ENCODE assay signal across 23 cellular contexts in the genomic region with DNA sequence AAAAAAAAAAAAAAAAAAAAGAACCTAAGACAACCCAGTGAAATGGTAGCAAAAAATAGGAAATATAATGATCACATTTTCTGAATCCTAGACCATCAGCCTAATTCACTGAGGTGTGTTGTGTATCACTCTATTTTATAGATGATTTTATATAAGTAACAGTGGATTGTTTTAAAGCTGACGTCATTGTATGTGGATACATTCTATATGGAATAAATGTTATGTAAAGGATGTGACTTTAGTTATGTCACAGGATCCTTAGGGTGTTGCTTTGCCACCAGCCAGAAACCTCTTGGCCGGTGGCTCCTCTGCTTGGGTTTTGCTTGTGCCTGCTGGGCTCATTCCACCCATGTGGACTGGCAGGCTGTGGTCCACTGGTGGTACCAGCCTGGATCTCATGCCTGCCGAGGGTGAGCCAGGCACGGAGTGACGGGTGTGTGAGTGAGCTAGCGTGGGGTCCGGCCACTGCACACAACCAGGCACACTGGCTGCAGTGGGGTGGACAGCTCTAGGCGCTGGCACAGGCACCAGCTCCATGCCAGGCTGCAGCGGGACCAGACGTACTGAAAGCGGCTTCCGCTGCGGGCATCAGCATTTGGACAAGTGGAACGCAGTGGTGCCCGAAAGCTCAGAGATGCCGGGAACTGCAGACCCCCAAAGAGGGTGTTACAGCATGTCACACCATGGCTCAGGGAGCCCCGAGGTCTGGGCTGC. TPM values are rescaled to one million over a fixed set of nuclear protein-coding genes. Genes with fewer than 3 reads are reported as not detected.
DNase-seq lines count a peak whose midpoint lies in the region; ATAC-seq, FAIRE-seq and TF ChIP-seq lines count a peak whose summit lies in the region.
"Had no signal": no experiment of that assay in that cellular context is flagged by ENCODE, and none has a peak within 500 bp of the region (broad histone marks: within the 10 kb centered on the region; RNA-seq: fewer than 3 reads in every experiment).

No MANE protein-coding gene starts in this region.

- CTCF ChIA-PET in Panc1 (lab: Charles Lee) (interaction anchor here (0.6 to 0.8 kb wide), 3 partner anchors 85 to 384 kb away, joined by 3 to 5 read pairs (median 3); a partner anchor contains a TSS), H1 (lab: Charles Lee; ENCODE audit: partially characterized antibody) (interaction anchor here (0.6 to 1.5 kb wide), 3 partner anchors 14 to 205 kb away, joined by 3 to 7 read pairs (median 4); no protein-coding TSS in a partner anchor), T-cell (lab: Charles Lee) (no interaction called here)

- H2BK15ac ChIP-seq in H1 (ENCODE audit: low read length) (no peak overlapping the region), neuronal stem cell (ENCODE audit: low read length) (no peak overlapping the region)

- H3K23ac ChIP-seq in H1 (ENCODE audit: insufficient read length) (no peak overlapping the region), neuronal stem cell (ENCODE audit: low read depth, low read length, poor library complexity) (peak overlapping the region; percentile 89)

- no peak for FAIRE-seq in H1 (lab: Jason Lieb, UNC)
- FAIRE-seq: A204.1, GM12878 had no signal

- no peaks in the 10 kb centered on the region for H3K79me2 ChIP-seq in H1 (ENCODE audit: control insufficient read depth in 1 of 2, insufficient read depth in 2 of 2, low read length in 2 of 2)

- H3K4ac ChIP-seq in H1 (replicated peaks; ENCODE audit: insufficient read length, low read depth, low read length) (no peak overlapping the region), neuronal stem cell (ENCODE audit: low read length) (no peak overlapping the region)

- H3K27me3 ChIP-seq in cardiac muscle cell (no peaks in the 10 kb centered on the region), left ventricle myocardium inferior (ENCODE audit: low read depth) (no peaks in the 10 kb centered on the region), Panc1 (ENCODE audit: control insufficient read depth, insufficient read depth, low read length) (no peaks in the 10 kb centered on the region), H1 (replicated peaks in 1 of 4; ENCODE audit: control insufficient read depth in 3 of 4, extremely low read depth in 1 of 4, insufficient read depth in 3 of 4, low read length in 3 of 4) (no peaks in the 10 kb centered on the region), neuronal stem cell (ENCODE audit: control insufficient read depth in 3 of 3, insufficient read depth in 3 of 3, low read depth in 1 of 3, low read length in 3 of 3) (no peaks in the 10 kb centered on the region)
- H3K27me3 ChIP-seq: BLaER1 had no signal

- H3K4me3 ChIP-seq in cardiac muscle cell: no peak overlapping the region
- H3K4me3 ChIP-seq in left ventricle myocardium inferior: no peak overlapping the region
- no peak overlapping the region for H3K4me3 ChIP-seq in Panc1 (ENCODE audit: low read depth in 2 of 2, low read length in 2 of 2)
- no peak overlapping the region for H3K4me3 ChIP-seq in H1 (ENCODE audit: extremely low read depth in 1 of 4, insufficient read depth in 2 of 4, low read depth in 3 of 4, low read length in 4 of 4)
- H3K4me3 ChIP-seq in neuronal stem cell (ENCODE audit: low read length in 2 of 2): no peak overlapping the region
- H3K4me3 ChIP-seq: BLaER1, GM12878 had no signal

- peak; percentile 56; the same call in 1 of the 2 replicates for ATAC-seq in Panc1
- ATAC-seq in T-cell (replicated peaks in 1 of 4): no peak
- ATAC-seq: CD8-positive, alpha-beta T cell; GM12878 had no signal

- H3K18ac ChIP-seq in H1 (ENCODE audit: extremely low read depth, low read length) (no peak overlapping the region), neuronal stem cell (ENCODE audit: low read length) (no peak overlapping the region)

- H3K56ac ChIP-seq in H1 (replicated peaks; ENCODE audit: insufficient read length, low read depth, low read length): no peak overlapping the region

- no peak overlapping the region for H2AFZ ChIP-seq in H1 (ENCODE audit: low read length)
- no peak overlapping the region for H2AFZ ChIP-seq in neuronal stem cell (ENCODE audit: low read length)

- H3K79me1 ChIP-seq in H1 (ENCODE audit: low read depth, low read length) (no peaks in the 10 kb centered on the region), neuronal stem cell (ENCODE audit: low read depth, low read length) (peaks cover 3% of the 10 kb centered on the region)

- H4K20me1 ChIP-seq in H1 (replicated peaks in 1 of 2; ENCODE audit: control insufficient read depth in 1 of 2, insufficient read depth in 2 of 2, low read length in 2 of 2): peaks cover 0 to 2% of the 10 kb centered on the region in 2 experiments
- H4K20me1 ChIP-seq: BLaER1 had no signal

- H4K5ac ChIP-seq in H1 (ENCODE audit: insufficient read length, low read depth, low read length): no peak overlapping the region

- no peak overlapping the region for H3K4me3 Mint-ChIP-seq in T-cell
- no peak overlapping the region for H3K4me3 Mint-ChIP-seq in activated T-helper 2 cell treated with anti-CD3 and anti-CD28 coated beads, Interferon-gamma antibody, Interleukin-2, Interleukin-4, amounts not matched to agents 10 μg/mL and 5 μg/mL and 100 μg/mL, durations not matched to agents 14 hours and 24 hours and 36 hours (ENCODE audit: low read depth)
- H3K4me3 Mint-ChIP-seq: B cell; CD4-positive, CD25-positive, alpha-beta regulatory T cell; CD8-positive, alpha-beta T cell had no signal

- no peak for TF ChIP-seq RAD21 in H1 (IDR thresholded peaks at IDR 0.05 in 1 of 2, conservative IDR thresholded peaks at IDR 0.05 in 1 of 2; ENCODE audit: low read depth in 2 of 2, low read length in 2 of 2)

- 0 out of 2 replicates have a peak overlapping the region, but pooled peaks have one; percentile 33 for H2BK12ac ChIP-seq in H1 (ENCODE audit: low read depth, low read length)
- no peak overlapping the region for H2BK12ac ChIP-seq in neuronal stem cell (ENCODE audit: low read length)

- H3K14ac ChIP-seq in H1 (ENCODE audit: insufficient read length): no peak overlapping the region
- H3K14ac ChIP-seq in neuronal stem cell (ENCODE audit: low read length): no peak overlapping the region

- H2BK20ac ChIP-seq in H1 (ENCODE audit: low read length): no peak overlapping the region

- TF ChIP-seq POLR2A in H1 (IDR thresholded peaks at IDR 0.05; ENCODE audit: control extremely low read depth in 1 of 2, low read depth in 2 of 2, low read length in 2 of 2): no peak

- H3K27ac Mint-ChIP-seq in T-cell: no peak overlapping the region
- no peak overlapping the region for H3K27ac Mint-ChIP-seq in activated T-helper 2 cell treated with anti-CD3 and anti-CD28 coated beads, Interferon-gamma antibody, Interleukin-2, Interleukin-4, amounts not matched to agents 10 μg/mL and 5 μg/mL and 100 μg/mL, durations not matched to agents 14 hours and 24 hours and 36 hours
- H3K27ac Mint-ChIP-seq: B cell; CD4-positive, CD25-positive, alpha-beta regulatory T cell; CD8-positive, alpha-beta T cell had no signal

- H3K4me1 ChIP-seq in cardiac muscle cell (ENCODE audit: low read depth) (no peaks in the 10 kb centered on the region), left ventricle myocardium inferior (no peaks in the 10 kb centered on the region), Panc1 (ENCODE audit: control insufficient read depth, insufficient read depth, low read length) (no peaks in the 10 kb centered on the region), H1 (replicated peaks in 1 of 4; ENCODE audit: control insufficient read depth in 3 of 4, insufficient read depth in 4 of 4, low read length in 3 of 4) (no peaks in the 10 kb centered on the region), neuronal stem cell (ENCODE audit: control insufficient read depth in 2 of 2, insufficient read depth in 1 of 2, low read depth in 1 of 2, low read length in 2 of 2) (no peaks in the 10 kb centered on the region)
- H3K4me1 ChIP-seq: BLaER1, Caco-2 had no signal

- no peak overlapping the region for H4K91ac ChIP-seq in H1 (replicated peaks; ENCODE audit: insufficient read length, low read length)
- H4K91ac ChIP-seq in neuronal stem cell (ENCODE audit: low read depth, low read length, poor library complexity): no peak overlapping the region

- no peak overlapping the region for H3K4me2 ChIP-seq in H1 (ENCODE audit: insufficient read depth in 1 of 2, low read depth in 2 of 2, low read length in 2 of 2)
- no peak overlapping the region for H3K4me2 ChIP-seq in neuronal stem cell (ENCODE audit: insufficient read depth, low read length, poor library complexity, severe bottlenecking)
- H3K4me2 ChIP-seq: BLaER1 had no signal

- H3K27me3 Mint-ChIP-seq in T-cell: no peaks in the 10 kb centered on the region
- no peaks in the 10 kb centered on the region for H3K27me3 Mint-ChIP-seq in activated T-helper 2 cell treated with anti-CD3 and anti-CD28 coated beads, Interferon-gamma antibody, Interleukin-2, Interleukin-4, amounts not matched to agents 10 μg/mL and 5 μg/mL and 100 μg/mL, durations not matched to agents 14 hours and 24 hours and 36 hours (ENCODE audit: low read depth)
- H3K27me3 Mint-ChIP-seq: B cell had no signal

- H2BK5ac ChIP-seq in H1 (ENCODE audit: low read depth, low read length) (no peak overlapping the region), neuronal stem cell (ENCODE audit: low read length) (peak overlapping the region; percentile 87)

- H3K36me3 ChIP-seq in cardiac muscle cell (no peaks in the 10 kb centered on the region), left ventricle myocardium inferior (no peaks in the 10 kb centered on the region), Panc1 (ENCODE audit: control insufficient read depth, insufficient read depth, low read length) (no peaks in the 10 kb centered on the region), H1 (ENCODE audit: control insufficient read depth in 2 of 4, insufficient read depth in 4 of 4, low read length in 3 of 4) (peaks cover 0 to 3% (median 0%) of the 10 kb centered on the region in 4 experiments; a peak in 2 of 8 replicates), neuronal stem cell (replicated peaks in 1 of 2; ENCODE audit: control insufficient read depth in 2 of 2, insufficient read depth in 2 of 2, low read length in 2 of 2) (peaks cover 11 to 40% of the 10 kb centered on the region in 2 donors)

- TF ChIP-seq CTCF in cardiac muscle cell (IDR thresholded peaks at IDR 0.05; ENCODE audit: low read depth, low read length): no peak
- TF ChIP-seq CTCF in left ventricle myocardium inferior (IDR thresholded peaks at IDR 0.05; ENCODE audit: borderline replicate concordance): no peak
- no peak for TF ChIP-seq CTCF in Panc1 (IDR thresholded peaks at IDR 0.05)
- no peak for TF ChIP-seq CTCF in H1 (IDR thresholded peaks at IDR 0.05; ENCODE audit: control extremely low read depth in 1 of 3, insufficient read depth in 1 of 3, low read depth in 1 of 3, low read length in 3 of 3)

- DNase-seq in cardiac muscle cell (ENCODE audit: low read depth in 1 of 2, low spot score in 1 of 2) (no peak), left ventricle myocardium inferior (no peak), Panc1 (ENCODE audit: low read depth, low spot score) (no peak), H1 (ENCODE audit: low read depth in 1 of 2, low spot score in 2 of 2) (no peak), neuronal stem cell (ENCODE audit: low spot score) (no peak), T-cell (no peak), posterior cingulate gyrus (no peak)
- no peak for DNase-seq in activated T-helper 2 cell treated with anti-CD3 and anti-CD28 coated beads, Interferon-gamma antibody, Interleukin-2, Interleukin-4, amounts not matched to agents 10 μg/mL and 5 μg/mL and 100 μg/mL, durations not matched to agents 14 hours and 24 hours and 36 hours (ENCODE audit: low spot score)
- DNase-seq: Caco-2; CD4-positive, CD25-positive, alpha-beta regulatory T cell; CD8-positive, alpha-beta T cell; DMS153; DND-41; GDM1; GOT3; H7; HCEC 1CT had no signal

- no TSS peak for BruUV-seq in Panc1 (replicated peaks; lab: Mats Ljungman, UMichigan)

- TF ChIP-seq EP300 in H1 (IDR thresholded peaks at IDR 0.05; ENCODE audit: borderline replicate concordance in 1 of 2, low read depth in 2 of 2, low read length in 2 of 2): no peak

- peak overlapping the region; percentile 35 for H3K27ac ChIP-seq in cardiac muscle cell
- no peak overlapping the region for H3K27ac ChIP-seq in left ventricle myocardium inferior (replicated peaks)
- no peak overlapping the region for H3K27ac ChIP-seq in Panc1 (ENCODE audit: low read length)
- no peak overlapping the region for H3K27ac ChIP-seq in H1 (ENCODE audit: low read depth, low read length)
- no peak overlapping the region for H3K27ac ChIP-seq in neuronal stem cell (replicated peaks; ENCODE audit: low read length)
- H3K27ac ChIP-seq: 22Rv1, BLaER1, C4-2B had no signal

- H3K9ac ChIP-seq in H1 (replicated peaks in 1 of 4; ENCODE audit: extremely low read depth in 1 of 4, low read depth in 3 of 4, low read length in 3 of 4) (no peak overlapping the region), neuronal stem cell (ENCODE audit: low read depth, low read length, poor library complexity) (no peak overlapping the region)
- H3K9ac ChIP-seq: BLaER1 had no signal

- no peaks in the 10 kb centered on the region for H3K23me2 ChIP-seq in H1 (ENCODE audit: low read depth, low read length)

- no peaks in the 10 kb centered on the region for H3K9me3 ChIP-seq in cardiac muscle cell (ENCODE audit: low read depth)
- no peaks in the 10 kb centered on the region for H3K9me3 ChIP-seq in left ventricle myocardium inferior (replicated peaks)
- no peaks in the 10 kb centered on the region for H3K9me3 ChIP-seq in Panc1 (ENCODE audit: control insufficient read depth, insufficient read depth, low read depth, low read length)
- H3K9me3 ChIP-seq in H1 (ENCODE audit: insufficient read depth in 2 of 2, low read depth in 1 of 2, low read length in 1 of 2): peaks cover 0 to 2% of the 10 kb centered on the region in 2 experiments; a peak in 1 of 4 replicates
- H3K9me3 ChIP-seq in neuronal stem cell (replicated peaks in 1 of 2; ENCODE audit: control insufficient read depth in 2 of 2, insufficient read depth in 1 of 2, low read depth in 1 of 2, low read length in 2 of 2): peaks cover 0 to 2% of the 10 kb centered on the region in 2 donors
- H3K9me3 ChIP-seq: BLaER1, Caco-2 had no signal

- intact Hi-C loops in left ventricle myocardium inferior (cut with micrococcal nuclease): no loop called here
- intact Hi-C loops in Panc1 (cut with micrococcal nuclease; ENCODE audit: unreplicated experiment): no loop called here
- intact Hi-C loops in activated T-helper 2 cell treated with anti-CD3 and anti-CD28 coated beads, Interferon-gamma antibody, Interleukin-2, Interleukin-4, amounts not matched to agents 10 μg/mL and 5 μg/mL and 100 μg/mL, durations not matched to agents 14 hours and 24 hours and 36 hours (cut with micrococcal nuclease): no loop called here
- intact Hi-C loops in posterior cingulate gyrus (cut with DNase I): no loop called here

- no peaks in the 10 kb centered on the region for H3K4me1 Mint-ChIP-seq in T-cell
- no peaks in the 10 kb centered on the region for H3K4me1 Mint-ChIP-seq in activated T-helper 2 cell treated with anti-CD3 and anti-CD28 coated beads, Interferon-gamma antibody, Interleukin-2, Interleukin-4, amounts not matched to agents 10 μg/mL and 5 μg/mL and 100 μg/mL, durations not matched to agents 14 hours and 24 hours and 36 hours (ENCODE audit: low read depth)
- H3K4me1 Mint-ChIP-seq: B cell; CD4-positive, CD25-positive, alpha-beta regulatory T cell had no signal

- H2AK5ac ChIP-seq in H1 (ENCODE audit: low read depth, low read length) (no peak overlapping the region), neuronal stem cell (ENCODE audit: low read depth, low read length) (no peak overlapping the region)

- H2BK120ac ChIP-seq in H1 (replicated peaks; ENCODE audit: low read depth, low read length) (no peak overlapping the region), neuronal stem cell (ENCODE audit: low read depth, low read length) (no peak overlapping the region)

- H3K9me3 Mint-ChIP-seq in T-cell: no peaks in the 10 kb centered on the region
- H3K9me3 Mint-ChIP-seq in activated T-helper 2 cell treated with anti-CD3 and anti-CD28 coated beads, Interferon-gamma antibody, Interleukin-2, Interleukin-4, amounts not matched to agents 10 μg/mL and 5 μg/mL and 100 μg/mL, durations not matched to agents 14 hours and 24 hours and 36 hours: no peaks in the 10 kb centered on the region
- H3K9me3 Mint-ChIP-seq: CD4-positive, CD25-positive, alpha-beta regulatory T cell; CD8-positive, alpha-beta T cell had no signal

- POLR2A ChIA-PET in Panc1 (lab: Charles Lee): interaction anchor here (0.5 kb wide), 1 partner anchor 34 kb away, joined by 5 read pairs; no protein-coding TSS in a partner anchor
- POLR2A ChIA-PET in H1 (lab: Charles Lee; ENCODE audit: partially characterized antibody): interaction anchor here (0.9 to 1.6 kb wide), 4 partner anchors 11 to 45 kb away, joined by 3 to 8 read pairs (median 4); a partner anchor contains a TSS
- POLR2A ChIA-PET in T-cell (lab: Charles Lee): no interaction called here

- H3K36me3 Mint-ChIP-seq in T-cell: no peaks in the 10 kb centered on the region
- H3K36me3 Mint-ChIP-seq in activated T-helper 2 cell treated with anti-CD3 and anti-CD28 coated beads, Interferon-gamma antibody, Interleukin-2, Interleukin-4, amounts not matched to agents 10 μg/mL and 5 μg/mL and 100 μg/mL, durations not matched to agents 14 hours and 24 hours and 36 hours (ENCODE audit: low read depth): no peaks in the 10 kb centered on the region
- H3K36me3 Mint-ChIP-seq: CD8-positive, alpha-beta T cell had no signal

- in situ Hi-C loops in Panc1 (cut with HindIII; ENCODE audit: low pct_unique_long_range_greater_than_20kb, low sequenced_read_pairs): no loop called here

- H4K8ac ChIP-seq in H1 (ENCODE audit: extremely low read depth, insufficient read depth, low read length) (no peak overlapping the region), neuronal stem cell (ENCODE audit: low read depth, low read length) (no peak overlapping the region)

- WGBS in H1 (ENCODE audit: extremely low coverage in 1 of 2, insufficient coverage in 1 of 2, insufficient read length in 1 of 2, insufficient replicate concordance in 2 of 2, low coverage in 1 of 2, low lambda C conversion rate in 2 of 2, missing lambda C conversion rate in 1 of 2), 2 experiments: 94% methylated on average over 17 of the region's 17 CpGs; no CpG with 5 or more reads in 1 of the 2 experiments
- WGBS in neuronal stem cell (ENCODE audit: extremely low coverage in 2 of 2, insufficient read length in 2 of 2, insufficient replicate concordance in 1 of 2), 2 donors: no CpG with 5 or more reads among the region's 17 CpGs

RNA-seq across cellular contexts. Expression of a gene that starts 44.5 kb away (rescaled TPM):
- 31.7 and 37.1 TPM in 2 replicates for total RNA-seq in cardiac muscle cell
- 52.0 and 66.8 TPM in 2 replicates for polyA plus RNA-seq in cardiac muscle cell
- 32.4 TPM for total RNA-seq in left ventricle myocardium inferior
- total RNA-seq in Panc1 (2021; ENCODE audit: unreplicated experiment): 78.9 TPM
- polyA plus RNA-seq in Panc1 (2012; ENCODE audit: insufficient read length): 47.2 TPM
- total RNA-seq in H1 (2021; fragmentation: NEBNext Ultra II Directional; extraction: Animal tissue kit (Norgen Biotek cat#: 25700)): 54.1 and 68.0 TPM in 2 replicates
- polyA plus RNA-seq in H1 (2011; rRNA removed): 33.5 and 74.2 TPM in 2 replicates
- polyA plus RNA-seq in H1 (2011; cell fraction: cytosol; rRNA removed): 86.7 TPM
- 14.5 TPM for polyA plus RNA-seq in H1 (2011; cell fraction: nucleus; rRNA removed)
- polyA plus RNA-seq in H1 (2012, experiment 1 of 2): 74.2 to 105 TPM (median 79.3 TPM) in 4 replicates
- 71.6 TPM for polyA plus RNA-seq in H1 (2012, experiment 2 of 2)
- 80.0 TPM for polyA plus RNA-seq in H1 (2013, experiment 1 of 2)
- 82.3 TPM for polyA plus RNA-seq in H1 (2013, experiment 2 of 2)
- polyA minus RNA-seq in H1 (2011; rRNA and poly(A)+ RNA removed): 18.8 and 20.6 TPM in 2 replicates
- 13.5 TPM for polyA minus RNA-seq in H1 (2011; cell fraction: cytosol; rRNA and poly(A)+ RNA removed)
- 20.0 TPM for polyA minus RNA-seq in H1 (2011; cell fraction: nucleus; rRNA and poly(A)+ RNA removed)
- 43.1 TPM for polyA plus RNA-seq in neuronal stem cell (2013, experiment 1 of 2)
- 44.1 TPM for polyA plus RNA-seq in neuronal stem cell (2013, experiment 2 of 2)
- total RNA-seq in T-cell: 10 to 100 TPM; 34.6 to 53.3 (median 42.7) TPM
- 48.0 and 49.8 TPM in 2 replicates for total RNA-seq in activated T-helper 2 cell treated with anti-CD3 and anti-CD28 coated beads, Interferon-gamma antibody, Interleukin-2, Interleukin-4, amounts not matched to agents 10 μg/mL and 5 μg/mL and 100 μg/mL, durations not matched to agents 14 hours and 24 hours and 36 hours

RNA-seq across cellular contexts. Expression of a gene that starts 45.1 kb away (rescaled TPM):
- total RNA-seq in cardiac muscle cell: 275 and 279 TPM in 2 replicates
- 336 and 405 TPM in 2 replicates for polyA plus RNA-seq in cardiac muscle cell
- total RNA-seq in left ventricle myocardium inferior: 96.6 TPM
- 376 TPM for total RNA-seq in Panc1 (2021; ENCODE audit: unreplicated experiment)
- polyA plus RNA-seq in Panc1 (2012; ENCODE audit: insufficient read length): 254 TPM
- total RNA-seq in H1 (2021; fragmentation: NEBNext Ultra II Directional; extraction: Animal tissue kit (Norgen Biotek cat#: 25700)): 397 and 402 TPM in 2 replicates
- polyA plus RNA-seq in H1 (2011; rRNA removed): 93.1 and 147 TPM in 2 replicates
- 147 TPM for polyA plus RNA-seq in H1 (2011; cell fraction: cytosol; rRNA removed)
- polyA plus RNA-seq in H1 (2011; cell fraction: nucleus; rRNA removed): 97.4 TPM
- 262 to 316 TPM (median 294 TPM) in 4 replicates for polyA plus RNA-seq in H1 (2012, experiment 1 of 2)
- polyA plus RNA-seq in H1 (2012, experiment 2 of 2): 36.2 TPM
- polyA plus RNA-seq in H1 (2013, experiment 1 of 2): 165 TPM
- 156 TPM for polyA plus RNA-seq in H1 (2013, experiment 2 of 2)
- 297 and 391 TPM in 2 replicates for polyA minus RNA-seq in H1 (2011; rRNA and poly(A)+ RNA removed)
- polyA minus RNA-seq in H1 (2011; cell fraction: cytosol; rRNA and poly(A)+ RNA removed): 150 TPM
- polyA minus RNA-seq in H1 (2011; cell fraction: nucleus; rRNA and poly(A)+ RNA removed): 219 TPM
- polyA plus RNA-seq in neuronal stem cell (2013, experiment 1 of 2): 209 TPM
- polyA plus RNA-seq in neuronal stem cell (2013, experiment 2 of 2): 210 TPM
- total RNA-seq in T-cell: 100 to 1,000 TPM; 150 to 162 (median 158) TPM
- total RNA-seq in activated T-helper 2 cell treated with anti-CD3 and anti-CD28 coated beads, Interferon-gamma antibody, Interleukin-2, Interleukin-4, amounts not matched to agents 10 μg/mL and 5 μg/mL and 100 μg/mL, durations not matched to agents 14 hours and 24 hours and 36 hours: 325 TPM in 2 replicates

Comparison
In these comparisons a context has a peak if more than half of its experiments do, and no peak if none do; other contexts are left out.
1. CTCF ChIA-PET loops: an anchor here in Panc1 (0.6 to 0.8 kb wide) and H1 (0.6 to 1.5 kb wide); none called in T-cell.
2. POLR2A ChIA-PET loops: an anchor here in Panc1 (0.5 kb wide) and H1 (0.9 to 1.6 kb wide); none called in T-cell.